ENCODE assay signal across 8 cellular contexts in the genomic region with DNA sequence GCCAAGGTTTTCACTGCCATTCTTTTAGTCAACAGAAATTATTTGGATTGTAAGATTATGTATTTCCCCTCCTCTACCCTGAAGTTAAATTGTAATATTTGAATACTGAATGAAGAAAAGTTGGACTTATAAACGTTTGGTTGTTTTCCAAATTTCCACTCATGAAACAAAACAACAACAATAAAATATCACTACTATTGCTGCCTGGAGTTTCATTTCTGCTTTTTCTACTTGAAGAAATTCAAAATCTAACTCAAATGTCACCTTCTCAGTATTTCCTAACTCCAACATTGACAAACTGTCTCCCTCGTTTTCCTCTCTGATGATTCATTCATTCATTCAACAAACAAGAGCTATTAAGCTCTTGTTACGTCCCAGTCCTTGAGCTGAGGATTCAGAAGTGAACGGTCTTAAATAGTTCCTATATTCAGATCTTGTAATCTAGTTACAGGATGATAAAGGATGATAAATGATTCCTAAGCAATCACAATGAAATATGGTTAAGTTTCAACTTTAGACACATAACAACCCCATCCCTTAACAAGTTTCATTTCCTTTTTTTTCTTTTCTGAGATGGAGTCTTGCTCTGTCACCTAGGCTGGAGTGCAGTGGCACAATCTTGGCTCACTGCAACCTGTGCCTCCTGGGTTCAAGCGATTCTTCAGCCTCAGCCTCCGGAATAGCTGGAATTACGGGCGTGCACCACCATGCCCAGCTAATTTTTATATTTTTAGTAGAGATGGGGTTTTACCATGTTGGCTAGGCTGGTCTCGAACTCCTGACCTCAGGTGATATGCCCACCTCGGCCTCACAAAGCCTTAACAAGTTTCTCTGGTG. TPM values are rescaled to one million over a fixed set of nuclear protein-coding genes. Genes with fewer than 3 reads are reported as not detected.
DNase-seq lines count a peak whose midpoint lies in the region; ATAC-seq and TF ChIP-seq lines count a peak whose summit lies in the region.

No MANE protein-coding gene starts in this region.

- WGBS in ovary, 3 donors = 83 to 88% (median 85%) methylated on average over 10 of the region's 10 CpGs

- no peaks in the 10 kb centered on the region for H3K27me3 ChIP-seq in ovary

- H3K4me3 ChIP-seq in ovary = peak overlapping the region; percentile 56

- no peak for TF ChIP-seq EP300 in ovary (IDR thresholded peaks at IDR 0.05)

- ATAC-seq in activated CD8-positive, alpha-beta memory T cell treated with anti-CD3 and anti-CD28 coated beads, Interleukin-2, amount 10 ng/mL, durations not matched to agents 7 days and 5 days = no peak
- ATAC-seq in HG03066 (IDR thresholded peaks at IDR 0.05; ENCODE audit: low read depth, unreplicated experiment) = peak; percentile 35

- H3K36me3 ChIP-seq in ovary = no peaks in the 10 kb centered on the region

- H3K27ac Mint-ChIP-seq in activated CD8-positive, alpha-beta memory T cell treated with anti-CD3 and anti-CD28 coated beads, Interleukin-2, amount 10 ng/mL, durations not matched to agents 7 days and 5 days = peak overlapping the region; percentile 99
- peak overlapping the region; percentile 100 for H3K27ac Mint-ChIP-seq in activated T-helper 1 cell treated with anti-CD3 and anti-CD28 coated beads, Interleukin-12 subunit alpha, Interleukin-12 subunit beta, Interleukin-2, Interleukin-4 antibody, amounts not matched to agents 30 ng/mL and 10 ng/mL and 1 ng/mL, durations not matched to agents 14 hours and 24 hours and 36 hours
- no peak overlapping the region for H3K27ac Mint-ChIP-seq in progenitor cell of endocrine pancreas

- no peak for DNase-seq in activated CD8-positive, alpha-beta memory T cell treated with anti-CD3 and anti-CD28 coated beads, Interleukin-2, amount 10 ng/mL, durations not matched to agents 7 days and 5 days
- no peak for DNase-seq in activated CD8-positive, alpha-beta memory T cell treated with anti-CD3 and anti-CD28 coated beads for 24 hours
- DNase-seq in activated T-helper 1 cell treated with anti-CD3 and anti-CD28 coated beads, Interleukin-12 subunit alpha, Interleukin-12 subunit beta, Interleukin-2, Interleukin-4 antibody, amounts not matched to agents 30 ng/mL and 10 ng/mL and 1 ng/mL, durations not matched to agents 14 hours and 24 hours and 36 hours (ENCODE audit: low spot score) = no peak
- DNase-seq in ovary (no peak), C1 segment of cervical spinal cord (lab: John Stamatoyannopoulos, UW) (no peak), progenitor cell of endocrine pancreas (ENCODE audit: low spot score, unreplicated experiment) (no peak), islet precursor cell (no peak)

- intact Hi-C loops in activated T-helper 1 cell treated with anti-CD3 and anti-CD28 coated beads, Interleukin-12 subunit alpha, Interleukin-12 subunit beta, Interleukin-2, Interleukin-4 antibody, amounts not matched to agents 30 ng/mL and 10 ng/mL and 1 ng/mL, durations not matched to agents 14 hours and 24 hours and 36 hours (cut with micrococcal nuclease) = loop anchor here (2.0 to 5.0 kb wide), 2 partner anchors 572 to 643 kb away; no protein-coding TSS in a partner anchor
- intact Hi-C loops in ovary (cut with DNase I) = no loop called here

- TF ChIP-seq CTCF in ovary (IDR thresholded peaks at IDR 0.05) (no peak), progenitor cell of endocrine pancreas (IDR thresholded peaks at IDR 0.05; ENCODE audit: unreplicated experiment) (no peak)

- H3K9me3 ChIP-seq in ovary = no peaks in the 10 kb centered on the region

- H3K36me3 Mint-ChIP-seq in activated CD8-positive, alpha-beta memory T cell treated with anti-CD3 and anti-CD28 coated beads, Interleukin-2, amount 10 ng/mL, durations not matched to agents 7 days and 5 days = peaks cover 20% of the 10 kb centered on the region
- H3K36me3 Mint-ChIP-seq in activated T-helper 1 cell treated with anti-CD3 and anti-CD28 coated beads, Interleukin-12 subunit alpha, Interleukin-12 subunit beta, Interleukin-2, Interleukin-4 antibody, amounts not matched to agents 30 ng/mL and 10 ng/mL and 1 ng/mL, durations not matched to agents 14 hours and 24 hours and 36 hours (ENCODE audit: low read depth) = peaks cover 29% of the 10 kb centered on the region
- H3K36me3 Mint-ChIP-seq in progenitor cell of endocrine pancreas (ENCODE audit: insufficient read depth) = peaks cover 10% of the 10 kb centered on the region

- peaks cover 7% of the 10 kb centered on the region for H3K4me1 ChIP-seq in ovary (ENCODE audit: insufficient read depth)

- peaks cover 48% of the 10 kb centered on the region for H3K4me1 Mint-ChIP-seq in activated CD8-positive, alpha-beta memory T cell treated with anti-CD3 and anti-CD28 coated beads, Interleukin-2, amount 10 ng/mL, durations not matched to agents 7 days and 5 days
- H3K4me1 Mint-ChIP-seq in activated T-helper 1 cell treated with anti-CD3 and anti-CD28 coated beads, Interleukin-12 subunit alpha, Interleukin-12 subunit beta, Interleukin-2, Interleukin-4 antibody, amounts not matched to agents 30 ng/mL and 10 ng/mL and 1 ng/mL, durations not matched to agents 14 hours and 24 hours and 36 hours (ENCODE audit: low read depth) = peaks cover 56% of the 10 kb centered on the region
- H3K4me1 Mint-ChIP-seq in progenitor cell of endocrine pancreas (ENCODE audit: low read depth) = peaks cover 9% of the 10 kb centered on the region

- no peaks in the 10 kb centered on the region for H3K9me3 Mint-ChIP-seq in activated CD8-positive, alpha-beta memory T cell treated with anti-CD3 and anti-CD28 coated beads, Interleukin-2, amount 10 ng/mL, durations not matched to agents 7 days and 5 days (ENCODE audit: low read depth)
- no peaks in the 10 kb centered on the region for H3K9me3 Mint-ChIP-seq in activated T-helper 1 cell treated with anti-CD3 and anti-CD28 coated beads, Interleukin-12 subunit alpha, Interleukin-12 subunit beta, Interleukin-2, Interleukin-4 antibody, amounts not matched to agents 30 ng/mL and 10 ng/mL and 1 ng/mL, durations not matched to agents 14 hours and 24 hours and 36 hours
- H3K9me3 Mint-ChIP-seq in progenitor cell of endocrine pancreas (ENCODE audit: low read depth) = no peaks in the 10 kb centered on the region

- no peak for TF ChIP-seq POLR2A in ovary (IDR thresholded peaks at IDR 0.05)

- peak overlapping the region; percentile 95 for H3K4me3 Mint-ChIP-seq in activated CD8-positive, alpha-beta memory T cell treated with anti-CD3 and anti-CD28 coated beads, Interleukin-2, amount 10 ng/mL, durations not matched to agents 7 days and 5 days
- H3K4me3 Mint-ChIP-seq in activated T-helper 1 cell treated with anti-CD3 and anti-CD28 coated beads, Interleukin-12 subunit alpha, Interleukin-12 subunit beta, Interleukin-2, Interleukin-4 antibody, amounts not matched to agents 30 ng/mL and 10 ng/mL and 1 ng/mL, durations not matched to agents 14 hours and 24 hours and 36 hours = peak overlapping the region; percentile 99
- H3K4me3 Mint-ChIP-seq in progenitor cell of endocrine pancreas (ENCODE audit: low read depth) = no peak overlapping the region

- H3K27me3 Mint-ChIP-seq in activated CD8-positive, alpha-beta memory T cell treated with anti-CD3 and anti-CD28 coated beads, Interleukin-2, amount 10 ng/mL, durations not matched to agents 7 days and 5 days = no peaks in the 10 kb centered on the region
- H3K27me3 Mint-ChIP-seq in activated T-helper 1 cell treated with anti-CD3 and anti-CD28 coated beads, Interleukin-12 subunit alpha, Interleukin-12 subunit beta, Interleukin-2, Interleukin-4 antibody, amounts not matched to agents 30 ng/mL and 10 ng/mL and 1 ng/mL, durations not matched to agents 14 hours and 24 hours and 36 hours (ENCODE audit: insufficient read depth) = no peaks in the 10 kb centered on the region
- H3K27me3 Mint-ChIP-seq in progenitor cell of endocrine pancreas = peaks cover 28% of the 10 kb centered on the region

- peak overlapping the region in 1 of 2 donors; percentile 96 for H3K27ac ChIP-seq in ovary

- CTCF ChIA-PET in activated CD8-positive, alpha-beta memory T cell treated with anti-CD3 and anti-CD28 coated beads, Interleukin-2, amount 10 ng/mL, durations not matched to agents 7 days and 5 days (lab: Charles Lee) = interaction anchor here (1.4 to 10.0 kb wide), 2 partner anchors 15 to 28 kb away, joined by 3 to 76 read pairs; no protein-coding TSS in a partner anchor

RNA-seq across cellular contexts. Expression of a gene that starts 1.7 kb away (rescaled TPM):
- total RNA-seq in activated CD8-positive, alpha-beta memory T cell treated with anti-CD3 and anti-CD28 coated beads, Interleukin-2, amount 10 ng/mL, durations not matched to agents 7 days and 5 days = 10 to 100 TPM; 24.2 to 27.4 TPM
- 34.7 and 36.9 TPM in 2 replicates for total RNA-seq in activated T-helper 1 cell treated with anti-CD3 and anti-CD28 coated beads, Interleukin-12 subunit alpha, Interleukin-12 subunit beta, Interleukin-2, Interleukin-4 antibody, amounts not matched to agents 30 ng/mL and 10 ng/mL and 1 ng/mL, durations not matched to agents 14 hours and 24 hours and 36 hours
- 10 to 100 TPM; 11.2 to 19.2 (median 17.0) TPM for total RNA-seq in ovary
- polyA plus RNA-seq in ovary = 10 to 100 TPM; 11.0 to 17.0 TPM
- total RNA-seq in progenitor cell of endocrine pancreas = 4.0 and 7.0 TPM in 2 replicates

RNA-seq across cellular contexts. Expression of a gene that starts 24.8 kb away (rescaled TPM):
- 10 to 100 TPM; 16.5 to 19.2 TPM for total RNA-seq in activated CD8-positive, alpha-beta memory T cell treated with anti-CD3 and anti-CD28 coated beads, Interleukin-2, amount 10 ng/mL, durations not matched to agents 7 days and 5 days
- 9.1 and 11.0 TPM in 2 replicates for total RNA-seq in activated T-helper 1 cell treated with anti-CD3 and anti-CD28 coated beads, Interleukin-12 subunit alpha, Interleukin-12 subunit beta, Interleukin-2, Interleukin-4 antibody, amounts not matched to agents 30 ng/mL and 10 ng/mL and 1 ng/mL, durations not matched to agents 14 hours and 24 hours and 36 hours
- total RNA-seq in ovary (10 to 100 TPM; 42.2 to 92.6 (median 65.9) TPM), progenitor cell of endocrine pancreas (89.9 and 96.3 TPM in 2 replicates)
- polyA plus RNA-seq in ovary = 10 to 100 TPM; 82.6 to 90.6 TPM

RNA-seq across cellular contexts. Expression of a gene that starts 55.3 kb away (rescaled TPM):
- total RNA-seq in activated CD8-positive, alpha-beta memory T cell treated with anti-CD3 and anti-CD28 coated beads, Interleukin-2, amount 10 ng/mL, durations not matched to agents 7 days and 5 days = 1 to 10 TPM; 1.2 to 1.3 TPM
- total RNA-seq in activated T-helper 1 cell treated with anti-CD3 and anti-CD28 coated beads, Interleukin-12 subunit alpha, Interleukin-12 subunit beta, Interleukin-2, Interleukin-4 antibody, amounts not matched to agents 30 ng/mL and 10 ng/mL and 1 ng/mL, durations not matched to agents 14 hours and 24 hours and 36 hours = 0.51 and 0.52 TPM in 2 replicates
- total RNA-seq in ovary = 1 to 10 TPM in 6 of 7 donors, under 1 TPM in 1; 0.83 to 3.8 (median 2.5) TPM
- 1 to 10 TPM; 1.0 to 1.1 TPM for polyA plus RNA-seq in ovary
- total RNA-seq in progenitor cell of endocrine pancreas = 0.75 and 0.79 TPM in 2 replicates
